Comparison of ENCODE assay signal across 1 cellular context in the genomic region with DNA sequence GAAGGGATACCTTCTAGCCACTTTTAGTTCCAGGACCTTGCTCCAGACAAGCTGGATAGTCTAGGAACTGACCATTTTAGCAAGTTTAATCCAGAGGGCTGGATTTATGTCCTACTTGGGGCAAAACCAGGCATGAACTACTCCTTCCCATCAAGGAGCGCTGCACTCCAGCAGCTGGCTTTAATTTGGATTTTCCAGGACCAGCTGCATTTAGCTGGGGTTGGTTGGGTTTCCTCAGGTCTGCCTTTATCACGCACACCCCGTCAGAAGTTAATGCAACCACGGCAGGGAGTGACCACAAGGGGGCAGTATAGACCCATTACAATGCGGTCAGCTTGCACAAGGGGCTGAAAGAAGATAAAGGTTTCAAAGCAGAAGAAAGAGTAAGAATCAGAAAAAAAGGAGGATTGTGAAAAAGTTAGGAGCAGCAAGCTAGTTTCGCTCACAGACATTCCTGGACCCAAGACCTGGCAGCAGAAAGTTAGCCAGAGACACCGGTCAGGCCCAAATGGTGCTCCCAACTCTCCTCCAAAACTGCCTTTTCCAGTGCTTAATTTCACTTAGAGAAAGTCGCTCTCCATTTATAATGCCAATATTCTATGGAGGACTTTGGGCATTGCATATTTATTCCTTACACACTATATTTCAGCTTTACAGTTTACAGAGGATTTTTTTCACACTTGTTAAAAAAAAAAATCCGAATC.
TF ChIP-seq lines count a peak whose summit lies in the region.

No MANE protein-coding gene starts in this region.

TF ChIP-seq in HCT116, 20 proteins besides CTCF, POLR2A, EP300 and RAD21 (continued from another document):
- TF ChIP-seq ZBTB33 (IDR thresholded peaks at IDR 0.05; ENCODE audit: extremely low read depth, insufficient replicate concordance, low read length) = no peak
